14 cellular contexts compared by ENCODE assay signal in the genomic region with DNA sequence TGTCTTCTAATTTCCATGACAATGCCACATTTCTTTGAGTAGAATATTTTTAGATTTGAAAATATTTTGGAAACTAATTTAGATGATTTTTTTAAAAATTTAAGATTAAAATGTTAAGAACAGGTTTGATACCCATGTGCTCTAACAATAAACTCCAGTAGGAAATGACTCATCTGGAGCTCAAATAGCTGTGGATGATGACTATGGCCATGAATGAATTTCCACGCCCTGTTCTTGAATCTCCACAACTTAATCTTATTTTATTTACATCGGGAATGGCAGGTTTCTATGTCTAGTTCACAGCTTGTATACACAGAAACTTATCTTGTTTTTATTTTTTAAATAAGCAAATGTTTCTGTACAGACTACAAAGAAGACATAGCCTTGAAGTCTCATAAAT.
DNase-seq lines count a peak whose midpoint lies in the region; ATAC-seq and TF ChIP-seq lines count a peak whose summit lies in the region.
"Had no signal": no experiment of that assay in that cellular context is flagged by ENCODE, and none has a peak within 500 bp of the region (broad histone marks: within the 10 kb centered on the region; RNA-seq: fewer than 3 reads in every experiment).

No MANE protein-coding gene starts in this region.

- H3K27me3 Mint-ChIP-seq in activated T-cell treated with anti-CD3 and anti-CD28 coated beads, Interleukin-2, amount 50 U/mL, for 4 hours (ENCODE audit: low read depth) = no peaks in the 10 kb centered on the region

- DNase-seq in A172 (ENCODE audit: low spot score) = peak; percentile 81
- peak; percentile 68 for DNase-seq in HCEC 1CT
- peak; percentile 41 for DNase-seq in adipocyte (ENCODE audit: low read depth)
- peak; percentile 53 for DNase-seq in fibroblast of pulmonary artery (ENCODE audit: low read depth)
- DNase-seq in left colon = no peak
- no peak for DNase-seq in activated T-cell treated with anti-CD3 and anti-CD28 coated beads, Interleukin-2, amount 50 U/mL, for 4 hours
- no peak for DNase-seq in superior temporal gyrus (ENCODE audit: extremely low spot score)
- DNase-seq: activated CD8-positive, alpha-beta memory T cell treated with anti-CD3 and anti-CD28 coated beads for 24 hours; Kasumi-1; NCI-H446 treated with DMSO at 0.1 percent for 48 hours; stimulated activated naive CD4-positive, alpha-beta T cell; WERI-Rb-1 had no signal

- no peaks in the 10 kb centered on the region for H3K4me1 Mint-ChIP-seq in activated T-cell treated with anti-CD3 and anti-CD28 coated beads, Interleukin-2, amount 50 U/mL, for 4 hours (ENCODE audit: low read depth)

- no peaks in the 10 kb centered on the region for H3K36me3 Mint-ChIP-seq in activated T-cell treated with anti-CD3 and anti-CD28 coated beads, Interleukin-2, amount 50 U/mL, for 4 hours (ENCODE audit: insufficient read depth)

- no peaks in the 10 kb centered on the region for H3K27me3 ChIP-seq in adipocyte (replicated peaks; ENCODE audit: control insufficient read depth, insufficient read depth, low read length)

- H3K9me3 ChIP-seq in adipocyte (ENCODE audit: control insufficient read depth, low read length) = no peaks in the 10 kb centered on the region
- H3K9me3 ChIP-seq: A549 had no signal

- H3K4me3 ChIP-seq in adipocyte (ENCODE audit: low read length) (no peak overlapping the region), fibroblast of pulmonary artery (replicated peaks; ENCODE audit: low read depth, low read length) (no peak overlapping the region)
- H3K4me3 ChIP-seq: A549 had no signal

- intact Hi-C loops in left colon (cut with DNase I, micrococcal nuclease) = no loop called here

- no peak overlapping the region for H3K4me3 Mint-ChIP-seq in activated T-cell treated with anti-CD3 and anti-CD28 coated beads, Interleukin-2, amount 50 U/mL, for 4 hours

- no peaks in the 10 kb centered on the region for H3K4me1 ChIP-seq in adipocyte (ENCODE audit: control insufficient read depth, insufficient read depth, low read length)
- H3K4me1 ChIP-seq: A549 had no signal

- no peaks in the 10 kb centered on the region for H3K36me3 ChIP-seq in adipocyte (ENCODE audit: control insufficient read depth, insufficient read depth, low read length, severe bottlenecking)
- H3K36me3 ChIP-seq: WERI-Rb-1 had no signal

- ATAC-seq in left colon (no peak), GM21423 (IDR thresholded peaks at IDR 0.05; ENCODE audit: unreplicated experiment) (no peak)
- no peak for ATAC-seq in activated T-cell treated with anti-CD3 and anti-CD28 coated beads, Interleukin-2, amount 50 U/mL, for 4 hours
- ATAC-seq: A549 had no signal

- H3K9ac ChIP-seq in adipocyte (ENCODE audit: low read length) = no peak overlapping the region

- H3K9me3 Mint-ChIP-seq in activated T-cell treated with anti-CD3 and anti-CD28 coated beads, Interleukin-2, amount 50 U/mL, for 4 hours = peaks cover 8% of the 10 kb centered on the region

- TF ChIP-seq CTCF in fibroblast of pulmonary artery (IDR thresholded peaks at IDR 0.05; ENCODE audit: low read length, missing control alignments) = no peak

Comparison
In these comparisons a context has a peak if more than half of its experiments do, and no peak if none do; other contexts are left out.
1. DNase-seq: peak in A172 (single experiment), HCEC 1CT (single experiment), adipocyte (single experiment) and fibroblast of pulmonary artery (single experiment); none in left colon (0 of 2), activated T-cell treated with anti-CD3 and anti-CD28 coated beads, Interleukin-2, amount 50 U/mL, for 4 hours (single experiment) and superior temporal gyrus (single experiment).